In genomic region chr6:3455121-3455489, GRCh38 we compare ENCODE assay signal across 8 cellular contexts. TPM values are rescaled to one million over a fixed set of nuclear protein-coding genes. Genes with fewer than 3 reads are reported as not detected.
DNase-seq lines count a peak whose midpoint lies in the region; ATAC-seq and TF ChIP-seq lines count a peak whose summit lies in the region.

No MANE protein-coding gene starts in this region.

- CTCF ChIA-PET in T-cell (lab: Charles Lee): interaction anchor here in 1 of 2 donors (0.6 to 2.4 kb wide), 3 partner anchors 15 to 175 kb away, joined by 3 to 7 read pairs (median 5); no protein-coding TSS in a partner anchor

- in situ Hi-C loops in KBM-7 (cut with MboI; ENCODE audit: low pct_unique_long_range_greater_than_20kb, low sequenced_read_pairs): no loop called here

- no peak overlapping the region for H3K4me3 Mint-ChIP-seq in T-cell

- no peak for TF ChIP-seq CTCF in osteoblast (IDR thresholded peaks at IDR 0.05; ENCODE audit: extremely low read depth, low read depth, low read length)

- peak overlapping the region; percentile 95 for H3K4me2 ChIP-seq in osteoblast (ENCODE audit: insufficient read depth, low read length)

- H3K27me3 ChIP-seq in effector memory CD4-positive, alpha-beta T cell (replicated peaks; ENCODE audit: control insufficient read depth, insufficient read depth, low read length, poor library complexity, severe bottlenecking): peaks cover 10% of the 10 kb centered on the region
- H3K27me3 ChIP-seq in osteoblast (ENCODE audit: insufficient read depth, low read length): no peaks in the 10 kb centered on the region

- peaks cover 7 to 18% of the 10 kb centered on the region in 2 donors for H3K27me3 Mint-ChIP-seq in T-cell

- no peaks in the 10 kb centered on the region for H3K36me3 ChIP-seq in effector memory CD4-positive, alpha-beta T cell (ENCODE audit: control insufficient read depth, insufficient read depth, low read length)
- no peaks in the 10 kb centered on the region for H3K36me3 ChIP-seq in osteoblast (ENCODE audit: insufficient read depth, low read length)

- peaks cover 42% of the 10 kb centered on the region for H3K79me2 ChIP-seq in osteoblast (ENCODE audit: insufficient read depth, low read length)

- H3K4me3 ChIP-seq in effector memory CD4-positive, alpha-beta T cell (ENCODE audit: insufficient read depth, low read depth, low read length, poor library complexity, severe bottlenecking): peak overlapping the region; percentile 68
- peak overlapping the region; percentile 83 for H3K4me3 ChIP-seq in osteoblast (ENCODE audit: insufficient read depth, low read length)

- DNase-seq in DMS53 treated with DMSO at 0.1 percent for 48 hours (lab: John Stamatoyannopoulos, UW; ENCODE audit: unreplicated experiment) (peak; percentile 48), T-cell (peak; percentile 8 to 81 (median 65)), osteoblast (ENCODE audit: insufficient read length, low spot score, missing footprints) (no peak), KBM-7 (no peak)
- DNase-seq in effector memory CD4-positive, alpha-beta T cell: peak in 1 of 3 donors; percentile 28

- H3K4me1 ChIP-seq in effector memory CD4-positive, alpha-beta T cell (ENCODE audit: control insufficient read depth, insufficient read depth, low read length, poor library complexity, severe bottlenecking): peaks cover 22% of the 10 kb centered on the region
- H3K4me1 ChIP-seq in osteoblast (ENCODE audit: insufficient read depth, low read length): peaks cover 25% of the 10 kb centered on the region

- H3K27ac Mint-ChIP-seq in T-cell: no peak overlapping the region

- no peaks in the 10 kb centered on the region for H3K9me3 ChIP-seq in effector memory CD4-positive, alpha-beta T cell (ENCODE audit: control insufficient read depth, low read length)
- H3K9me3 ChIP-seq in osteoblast (ENCODE audit: low read depth, low read length): no peaks in the 10 kb centered on the region

- peaks cover 8 to 22% (median 14%) of the 10 kb centered on the region in 3 donors for H3K4me1 Mint-ChIP-seq in T-cell

- H3K9me3 Mint-ChIP-seq in T-cell: no peaks in the 10 kb centered on the region

- peaks cover 4% of the 10 kb centered on the region for H3K36me3 Mint-ChIP-seq in T-cell

- POLR2A ChIA-PET in T-cell (lab: Charles Lee): interaction anchor here (0.5 to 1.0 kb wide), 3 partner anchors 40 to 1328 kb away, joined by 3 to 10 read pairs (median 3); no protein-coding TSS in a partner anchor

- H2AFZ ChIP-seq in osteoblast (ENCODE audit: low read length): no peak overlapping the region

- H4K20me1 ChIP-seq in osteoblast (ENCODE audit: insufficient read depth, low read length): peaks cover 13% of the 10 kb centered on the region

- peak overlapping the region; percentile 44 for H3K27ac ChIP-seq in effector memory CD4-positive, alpha-beta T cell (ENCODE audit: insufficient read depth, low read length, poor library complexity, severe bottlenecking)
- H3K27ac ChIP-seq in osteoblast (ENCODE audit: low read depth, low read length): no peak overlapping the region

- ATAC-seq in T-cell (replicated peaks in 1 of 4) (peak; percentile 35 to 87 (median 44)), HG03457 (IDR thresholded peaks at IDR 0.05; ENCODE audit: unreplicated experiment) (no peak), HG02623 (IDR thresholded peaks at IDR 0.05; ENCODE audit: unreplicated experiment) (no peak), GM18870 (IDR thresholded peaks at IDR 0.05; ENCODE audit: unreplicated experiment) (no peak)

RNA-seq across cellular contexts. Expression of gene SLC22A23, which starts 1.7 kb away (rescaled TPM):
- total RNA-seq in T-cell: 10 to 100 TPM in 3 of 5 donors, 1 to 10 TPM in 2; 6.2 to 14.8 (median 12.1) TPM
- total RNA-seq in osteoblast: 16.2 and 18.1 TPM in 2 replicates

Comparison
In these comparisons a context has a peak if more than half of its experiments do, and no peak if none do; other contexts are left out.
1. DNase-seq: peak in DMS53 treated with DMSO at 0.1 percent for 48 hours (single experiment) and T-cell (34 of 34); none in osteoblast (single experiment) and KBM-7 (single experiment).
2. ATAC-seq: peak in T-cell (4 of 4); none in HG03457 (single experiment), HG02623 (single experiment) and GM18870 (single experiment).